ENCODE assay signal across 1 cellular context in genomic region chr20:61118429-61119224, GRCh38.
TF ChIP-seq lines count a peak whose summit lies in the region.

No MANE protein-coding gene starts in this region.

TF ChIP-seq in GM23338, 12 proteins besides CTCF, POLR2A, EP300 and RAD21:
- TF ChIP-seq ZNF114 (CRISPR knock-in tag; IDR thresholded peaks at IDR 0.05) = no peak
- no peak for TF ChIP-seq STAT1 (IDR thresholded peaks at IDR 0.05; ENCODE audit: unreplicated experiment)
- TF ChIP-seq ETS1 (IDR thresholded peaks at IDR 0.05) = no peak
- TF ChIP-seq ZNF331 (CRISPR knock-in tag; IDR thresholded peaks at IDR 0.05; ENCODE audit: low read depth) = no peak
- no peak for TF ChIP-seq JUNB (IDR thresholded peaks at IDR 0.05; ENCODE audit: unreplicated experiment)
- no peak for TF ChIP-seq NANOG (IDR thresholded peaks at IDR 0.05; ENCODE audit: borderline replicate concordance)
- no peak for TF ChIP-seq ZNF462 (CRISPR knock-in tag; IDR thresholded peaks at IDR 0.05)
- TF ChIP-seq EZH2phosphoT487 (IDR thresholded peaks at IDR 0.05; ENCODE audit: unreplicated experiment) = no peak
- no peak for TF ChIP-seq REST (IDR thresholded peaks at IDR 0.05; ENCODE audit: unreplicated experiment)
- no peak for TF ChIP-seq EZH2 (IDR thresholded peaks at IDR 0.05; ENCODE audit: low read depth, unreplicated experiment)
